Comparison of ENCODE assay signal across 8 cellular contexts in genomic region chr1:121519042-121519755, GRCh38.
DNase-seq lines count a peak whose midpoint lies in the region; ATAC-seq, FAIRE-seq and TF ChIP-seq lines count a peak whose summit lies in the region.

No MANE protein-coding gene starts in this region.

- peaks cover 37% of the 10 kb centered on the region for H3K4me1 ChIP-seq in CD4-positive, CD25-positive, alpha-beta regulatory T cell (ENCODE audit: control insufficient read depth, insufficient read depth, low read length, poor library complexity, severe bottlenecking)
- H3K4me1 ChIP-seq in PC-3 (ENCODE audit: insufficient read depth, low read length) = peaks cover 7% of the 10 kb centered on the region
- peaks cover 8 to 14% (median 9%) of the 10 kb centered on the region in 3 donors for H3K4me1 ChIP-seq in pancreas
- peaks cover 0 to 14% (median 1%) of the 10 kb centered on the region in 4 donors for H3K4me1 ChIP-seq in tibial nerve

- 1% methylated on average over 69 to 75 of the region's 75 CpGs for WGBS in pancreas, 2 donors
- WGBS in tibial nerve, 2 donors = 1 to 3% methylated on average over 33 to 54 of the region's 75 CpGs

- no peak for FAIRE-seq in pancreas (lab: Jason Lieb, UNC)
- no peak for FAIRE-seq in GM19239 (lab: Jason Lieb, UNC)

- no peak for TF ChIP-seq POLR2A in tibial nerve (IDR thresholded peaks at IDR 0.05)

- TSS peak; percentile 60 for BruUV-seq in PC-3 (replicated peaks; lab: Mats Ljungman, UMichigan)

- no peaks in the 10 kb centered on the region for H3K79me2 ChIP-seq in PC-3 (ENCODE audit: low read length)

- H3K4me1 Mint-ChIP-seq in CD4-positive, CD25-positive, alpha-beta regulatory T cell = peaks cover 12 to 66% (median 50%) of the 10 kb centered on the region in 4 donors

- H3K4me3 ChIP-seq in CD4-positive, CD25-positive, alpha-beta regulatory T cell (ENCODE audit: low read depth, low read length) = peak overlapping the region; percentile 89
- H3K4me3 ChIP-seq in PC-3 (ENCODE audit: low read length) (peak overlapping the region; percentile 78), pancreas (peak overlapping the region; percentile 39 to 64 (median 53)), tibial nerve (peak overlapping the region; percentile 34 to 63 (median 52))

- peak overlapping the region; percentile 96 for H2AFZ ChIP-seq in PC-3 (ENCODE audit: low read length)

- H3K9ac ChIP-seq in PC-3 (ENCODE audit: low read length) = peak overlapping the region; percentile 59

- DNase-seq in CD4-positive, CD25-positive, alpha-beta regulatory T cell = peak; percentile 71 to 92 (median 81)
- DNase-seq in PC-3 = peak; percentile 39
- DNase-seq in activated effector memory CD4-positive, alpha-beta T cell treated with anti-CD3 and anti-CD28 coated beads, Interleukin-2, amount 50 U/mL, for 16 hours = peak; percentile 95
- DNase-seq in glomerular visceral epithelial cell (ENCODE audit: extremely low spot score) = peak; percentile 54
- peak; percentile 30 to 79 (median 52) for DNase-seq in pancreas
- DNase-seq in tibial nerve (ENCODE audit: low spot score in 2 of 2) = peak in 1 of 2 donors; percentile 5
- DNase-seq in GM19239 (ENCODE audit: insufficient read length, low spot score) = no peak

- peak overlapping the region; percentile 94 to 95 (median 94) for H3K27ac Mint-ChIP-seq in CD4-positive, CD25-positive, alpha-beta regulatory T cell

- H3K27me3 Mint-ChIP-seq in CD4-positive, CD25-positive, alpha-beta regulatory T cell = peaks cover 4% of the 10 kb centered on the region

- H3K9me3 ChIP-seq in CD4-positive, CD25-positive, alpha-beta regulatory T cell (ENCODE audit: control insufficient read depth in 2 of 2, low read length in 2 of 2) = no peaks in the 10 kb centered on the region
- H3K9me3 ChIP-seq in PC-3 (ENCODE audit: low read length) = no peaks in the 10 kb centered on the region
- H3K9me3 ChIP-seq in pancreas = no peaks in the 10 kb centered on the region
- H3K9me3 ChIP-seq in tibial nerve = no peaks in the 10 kb centered on the region

- CTCF ChIA-PET in PC-3 (lab: Charles Lee) = no interaction called here

- peak overlapping the region; percentile 74 for H3K27ac ChIP-seq in CD4-positive, CD25-positive, alpha-beta regulatory T cell (ENCODE audit: insufficient read depth, low read length, poor library complexity, severe bottlenecking)
- H3K27ac ChIP-seq in PC-3 (ENCODE audit: low read length) (no peak overlapping the region), pancreas (peak overlapping the region; percentile 31 to 65 (median 36)), tibial nerve (peak overlapping the region in 3 of 4 donors; percentile 11 to 74 (median 33))

- peaks cover 4% of the 10 kb centered on the region for H3K36me3 Mint-ChIP-seq in CD4-positive, CD25-positive, alpha-beta regulatory T cell

- no peak for TF ChIP-seq CTCF in PC-3 (conservative IDR thresholded peaks at IDR 0.05; ENCODE audit: low read depth, low read length)
- no peak for TF ChIP-seq CTCF in pancreas (IDR thresholded peaks at IDR 0.05)
- TF ChIP-seq CTCF in tibial nerve (IDR thresholded peaks at IDR 0.05) = no peak

- no peaks in the 10 kb centered on the region for H3K9me2 ChIP-seq in PC-3 (replicated peaks; ENCODE audit: low read length)

- H3K4me3 Mint-ChIP-seq in CD4-positive, CD25-positive, alpha-beta regulatory T cell = peak overlapping the region; percentile 62 to 94 (median 84)

- peak overlapping the region; percentile 83 for H3K4me2 ChIP-seq in PC-3 (ENCODE audit: low read length)

- TF ChIP-seq EP300 in tibial nerve (IDR thresholded peaks at IDR 0.05) = no peak

- no peaks in the 10 kb centered on the region for H4K20me1 ChIP-seq in PC-3 (ENCODE audit: low read length)

- H3F3A ChIP-seq in PC-3 (ENCODE audit: low read length, unreplicated experiment) = no peaks in the 10 kb centered on the region

- H3K9me3 Mint-ChIP-seq in CD4-positive, CD25-positive, alpha-beta regulatory T cell = peaks cover 0 to 4% (median 0%) of the 10 kb centered on the region in 7 donors

- intact Hi-C loops in PC-3 (cut with micrococcal nuclease) = no loop called here
- intact Hi-C loops in pancreas (cut with DNase I) = no loop called here

- H3K36me3 ChIP-seq in CD4-positive, CD25-positive, alpha-beta regulatory T cell (ENCODE audit: control insufficient read depth, insufficient read depth, low read length) = no peaks in the 10 kb centered on the region
- no peaks in the 10 kb centered on the region for H3K36me3 ChIP-seq in PC-3 (ENCODE audit: low read depth, low read length)
- no peaks in the 10 kb centered on the region for H3K36me3 ChIP-seq in pancreas
- no peaks in the 10 kb centered on the region for H3K36me3 ChIP-seq in tibial nerve

- POLR2A ChIA-PET in PC-3 (lab: Charles Lee; ENCODE audit: unreplicated experiment) = no interaction called here

- no peaks in the 10 kb centered on the region for H3K27me3 ChIP-seq in CD4-positive, CD25-positive, alpha-beta regulatory T cell (ENCODE audit: control insufficient read depth, insufficient read depth, low read length)
- H3K27me3 ChIP-seq in PC-3 (ENCODE audit: low read length) (no peaks in the 10 kb centered on the region), pancreas (no peaks in the 10 kb centered on the region), tibial nerve (peaks cover 0 to 16% of the 10 kb centered on the region in 2 donors)

- ATAC-seq in CD4-positive, CD25-positive, alpha-beta regulatory T cell (ENCODE audit: low read depth in 2 of 2) = peak; percentile 90 to 92
- ATAC-seq in HG03139 (IDR thresholded peaks at IDR 0.05; ENCODE audit: unreplicated experiment) (peak; percentile 54), PC-3 (peak; percentile 85), pancreas (peak; percentile 82 to 89 (median 85))
